ENCODE assay signal across 20 cellular contexts in genomic region chr18:42807852-42808251, GRCh38.
"Had no signal": no experiment of that assay in that cellular context is flagged by ENCODE, and none has a peak within 500 bp of the region (broad histone marks: within the 10 kb centered on the region; RNA-seq: fewer than 3 reads in every experiment).

No MANE protein-coding gene starts in this region.

- H3K9me3 Mint-ChIP-seq: activated B cell treated with CpG ODN at 0.5 μM for 24 hours; activated CD8-positive, alpha-beta T cell treated with anti-CD3 and anti-CD28 coated beads for 36 hours; natural killer cell treated with Interleukin-12 subunit alpha and Interleukin-12 subunit beta and Interleukin-15 and Interleukin-18, amount 100 ng/mL, for 72 hours; stimulated activated naive B cell treated with anti-CD40 and anti-IgM and Interleukin-4, amounts not matched to agents 10 μg/mL and 1 μg/mL and 100 μg/mL, for 72 hours had no signal

- H3K4me3 ChIP-seq: lower lobe of right lung, psoas muscle, sigmoid colon, spleen, thoracic aorta, upper lobe of right lung had no signal

- H3K36me3 ChIP-seq: lower lobe of right lung, sigmoid colon, spleen, thoracic aorta, upper lobe of right lung had no signal

- FAIRE-seq: bronchial epithelial cell, keratinocyte, TTC549 had no signal

- H3K27ac ChIP-seq: foreskin keratinocyte, lower lobe of right lung, psoas muscle, sigmoid colon, spleen, thoracic aorta, upper lobe of right lung had no signal

- H3K9me3 ChIP-seq: lower lobe of right lung, psoas muscle, sigmoid colon, spleen, thoracic aorta, upper lobe of right lung had no signal

- ATAC-seq: activated CD8-positive, alpha-beta T cell treated with anti-CD3 and anti-CD28 coated beads for 36 hours; activated naive CD8-positive, alpha-beta T cell treated with anti-CD3 and anti-CD28 coated beads, Interleukin-2, amount 50 U/mL, for 24 hours; activated T-cell treated with anti-CD3 and anti-CD28 coated beads, Interleukin-2, amount 50 U/mL, for 4 hours; foreskin keratinocyte; lower lobe of right lung; natural killer cell treated with Interleukin-12 subunit alpha and Interleukin-12 subunit beta and Interleukin-15 and Interleukin-18, amount 100 ng/mL, for 72 hours; psoas muscle; stimulated activated naive B cell treated with anti-CD40 and anti-IgM and Interleukin-4, amounts not matched to agents 10 μg/mL and 1 μg/mL and 100 μg/mL, for 72 hours; upper lobe of right lung had no signal

- H3K36me3 Mint-ChIP-seq: activated naive CD4-positive, alpha-beta T cell treated with anti-CD3 and anti-CD28 coated beads, Interleukin-2, amount 10 ng/mL, durations not matched to agents 7 days and 5 days; natural killer cell treated with Interleukin-12 subunit alpha and Interleukin-12 subunit beta and Interleukin-15 and Interleukin-18, amount 100 ng/mL, for 72 hours; stimulated activated naive B cell treated with anti-CD40 and anti-IgM and Interleukin-4, amounts not matched to agents 10 μg/mL and 1 μg/mL and 100 μg/mL, for 72 hours had no signal

- H3K4me1 ChIP-seq: foreskin keratinocyte, lower lobe of right lung, psoas muscle, sigmoid colon, spleen, upper lobe of right lung had no signal

- H3K27ac Mint-ChIP-seq: activated B cell treated with CpG ODN at 0.5 μM for 24 hours; activated CD8-positive, alpha-beta T cell treated with anti-CD3 and anti-CD28 coated beads for 36 hours; activated naive CD4-positive, alpha-beta T cell treated with anti-CD3 and anti-CD28 coated beads, Interleukin-2, amount 10 ng/mL, durations not matched to agents 7 days and 5 days; activated naive CD8-positive, alpha-beta T cell treated with anti-CD3 and anti-CD28 coated beads, Interleukin-2, amount 50 U/mL, for 24 hours; natural killer cell treated with Interleukin-12 subunit alpha and Interleukin-12 subunit beta and Interleukin-15 and Interleukin-18, amount 100 ng/mL, for 72 hours; stimulated activated naive B cell treated with anti-CD40 and anti-IgM and Interleukin-4, amounts not matched to agents 10 μg/mL and 1 μg/mL and 100 μg/mL, for 72 hours; T-helper 2 cell treated with Interferon-gamma antibody and Interleukin-4, amounts not matched to agents 5 μg/mL and 100 μg/mL, for 36 hours had no signal

- DNase-seq: activated B cell treated with CpG ODN at 0.5 μM for 24 hours; activated CD4-positive, alpha-beta T cell treated with anti-CD3 and anti-CD28 coated beads for 48 hours; activated CD8-positive, alpha-beta T cell treated with anti-CD3 and anti-CD28 coated beads for 36 hours; activated naive CD4-positive, alpha-beta T cell treated with anti-CD3 and anti-CD28 coated beads, Interleukin-2, amount 10 ng/mL, durations not matched to agents 7 days and 5 days; activated naive CD8-positive, alpha-beta T cell treated with anti-CD3 and anti-CD28 coated beads, Interleukin-2, amount 50 U/mL, for 24 hours; activated T-cell treated with anti-CD3 and anti-CD28 coated beads, Interleukin-2, amount 50 U/mL, for 4 hours; foreskin keratinocyte; lower lobe of right lung; psoas muscle; sigmoid colon; spleen; stimulated activated CD4-positive, alpha-beta T cell treated with anti-CD3 and anti-CD28 coated beads, Interleukin-4, amount 100 ng/mL, for 4 hours; stimulated activated naive B cell treated with anti-CD40 and anti-IgM and Interleukin-4, amounts not matched to agents 10 μg/mL and 1 μg/mL and 100 μg/mL, for 72 hours; upper lobe of right lung had no signal

- H3K4me1 Mint-ChIP-seq: activated B cell treated with CpG ODN at 0.5 μM for 24 hours; activated naive CD4-positive, alpha-beta T cell treated with anti-CD3 and anti-CD28 coated beads, Interleukin-2, amount 10 ng/mL, durations not matched to agents 7 days and 5 days; activated naive CD8-positive, alpha-beta T cell treated with anti-CD3 and anti-CD28 coated beads, Interleukin-2, amount 50 U/mL, for 24 hours; stimulated activated naive B cell treated with anti-CD40 and anti-IgM and Interleukin-4, amounts not matched to agents 10 μg/mL and 1 μg/mL and 100 μg/mL, for 72 hours had no signal

- H3K27me3 Mint-ChIP-seq: activated B cell treated with CpG ODN at 0.5 μM for 24 hours; activated CD8-positive, alpha-beta T cell treated with anti-CD3 and anti-CD28 coated beads for 36 hours; activated naive CD4-positive, alpha-beta T cell treated with anti-CD3 and anti-CD28 coated beads, Interleukin-2, amount 10 ng/mL, durations not matched to agents 7 days and 5 days; activated naive CD8-positive, alpha-beta T cell treated with anti-CD3 and anti-CD28 coated beads, Interleukin-2, amount 50 U/mL, for 24 hours; natural killer cell treated with Interleukin-12 subunit alpha and Interleukin-12 subunit beta and Interleukin-15 and Interleukin-18, amount 100 ng/mL, for 72 hours; stimulated activated naive B cell treated with anti-CD40 and anti-IgM and Interleukin-4, amounts not matched to agents 10 μg/mL and 1 μg/mL and 100 μg/mL, for 72 hours had no signal

- H3K27me3 ChIP-seq: foreskin keratinocyte, sigmoid colon, spleen, upper lobe of right lung had no signal

- H3K4me3 Mint-ChIP-seq: activated B cell treated with CpG ODN at 0.5 μM for 24 hours; activated CD8-positive, alpha-beta T cell treated with anti-CD3 and anti-CD28 coated beads for 36 hours; activated naive CD4-positive, alpha-beta T cell treated with anti-CD3 and anti-CD28 coated beads, Interleukin-2, amount 10 ng/mL, durations not matched to agents 7 days and 5 days; activated naive CD8-positive, alpha-beta T cell treated with anti-CD3 and anti-CD28 coated beads, Interleukin-2, amount 50 U/mL, for 24 hours; activated T-cell treated with anti-CD3 and anti-CD28 coated beads, Interleukin-2, amount 50 U/mL, for 4 hours; natural killer cell treated with Interleukin-12 subunit alpha and Interleukin-12 subunit beta and Interleukin-15 and Interleukin-18, amount 100 ng/mL, for 72 hours; stimulated activated naive B cell treated with anti-CD40 and anti-IgM and Interleukin-4, amounts not matched to agents 10 μg/mL and 1 μg/mL and 100 μg/mL, for 72 hours; T-helper 2 cell treated with Interferon-gamma antibody and Interleukin-4, amounts not matched to agents 5 μg/mL and 100 μg/mL, for 36 hours had no signal
